ENCODE assay signal across 1 cellular context in the genomic region with DNA sequence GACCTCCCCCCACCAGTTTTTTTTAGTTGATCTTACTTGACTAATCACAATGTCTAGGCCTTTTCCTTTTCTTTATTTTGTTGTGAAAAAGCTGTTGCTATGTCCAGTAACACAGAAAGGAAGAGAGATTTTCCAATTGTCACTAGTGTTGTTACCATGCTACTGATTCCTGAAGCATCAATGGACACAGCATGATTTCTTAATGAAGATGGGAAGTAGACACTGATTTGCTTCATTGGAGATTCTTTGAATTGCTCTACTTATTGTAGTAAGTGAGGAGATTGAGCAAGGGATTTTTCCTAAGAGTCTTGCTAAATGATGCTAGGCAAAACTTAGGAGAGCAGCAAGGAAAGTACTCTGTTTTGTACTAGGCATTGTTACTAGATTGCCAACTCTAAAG.
TF ChIP-seq lines count a peak whose summit lies in the region.

No MANE protein-coding gene starts in this region.

TF ChIP-seq in WTC11, 78 proteins besides CTCF, POLR2A, EP300 and RAD21 (continued from another document):
- TF ChIP-seq, protein P1, sequence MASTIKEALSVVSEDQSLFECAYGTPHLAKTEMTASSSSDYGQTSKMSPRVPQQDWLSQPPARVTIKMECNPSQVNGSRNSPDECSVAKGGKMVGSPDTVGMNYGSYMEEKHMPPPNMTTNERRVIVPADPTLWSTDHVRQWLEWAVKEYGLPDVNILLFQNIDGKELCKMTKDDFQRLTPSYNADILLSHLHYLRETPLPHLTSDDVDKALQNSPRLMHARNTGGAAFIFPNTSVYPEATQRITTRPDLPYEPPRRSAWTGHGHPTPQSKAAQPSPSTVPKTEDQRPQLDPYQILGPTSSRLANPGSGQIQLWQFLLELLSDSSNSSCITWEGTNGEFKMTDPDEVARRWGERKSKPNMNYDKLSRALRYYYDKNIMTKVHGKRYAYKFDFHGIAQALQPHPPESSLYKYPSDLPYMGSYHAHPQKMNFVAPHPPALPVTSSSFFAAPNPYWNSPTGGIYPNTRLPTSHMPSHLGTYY (CRISPR knock-in tag; IDR thresholded peaks at IDR 0.05) = no peak
